ENCODE assay signal across 28 cellular contexts in genomic region chr2:23993736-23994269, GRCh38. TPM values are rescaled to one million over a fixed set of nuclear protein-coding genes. Genes with fewer than 3 reads are reported as not detected.
"Had no signal": no experiment of that assay in that cellular context is flagged by ENCODE, and none has a peak within 500 bp of the region (broad histone marks: within the 10 kb centered on the region; RNA-seq: fewer than 3 reads in every experiment).

No MANE protein-coding gene starts in this region.

- H3K4me1 ChIP-seq: Peyer's patch had no signal

- H3K27ac Mint-ChIP-seq: activated B cell treated with CpG ODN at 0.5 μM for 24 hours; activated CD4-positive, alpha-beta memory T cell treated with anti-CD3 and anti-CD28 coated beads for 36 hours; activated CD4-positive, alpha-beta T cell treated with anti-CD3 and anti-CD28 coated beads, Interleukin-2, amount 10 ng/mL, durations not matched to agents 7 days and 5 days; activated naive CD4-positive, alpha-beta T cell treated with anti-CD3 and anti-CD28 coated beads for 36 hours; activated naive CD8-positive, alpha-beta T cell; activated T-helper 17 cell treated with anti-CD3 and anti-CD28 coated beads, Interleukin-2, amount 50 U/mL, for 72 hours; T-helper 1 cell treated with Interleukin-12 subunit alpha and Interleukin-12 subunit beta and Interleukin-4 antibody, amounts not matched to agents 30 μg/mL and 1 μg/mL, for 36 hours had no signal

- ATAC-seq: activated T-helper 17 cell treated with anti-CD3 and anti-CD28 coated beads, Interleukin-2, amount 50 U/mL, for 72 hours; SK-N-SH treated with all-trans-retinoic acid at 6 μM for 48 hours had no signal

- H3K27me3 Mint-ChIP-seq: activated B cell treated with CpG ODN at 0.5 μM for 24 hours; activated CD4-positive, alpha-beta memory T cell treated with anti-CD3 and anti-CD28 coated beads for 36 hours; activated CD4-positive, alpha-beta T cell treated with anti-CD3 and anti-CD28 coated beads, Interleukin-2, amount 10 ng/mL, durations not matched to agents 7 days and 5 days; activated naive CD8-positive, alpha-beta T cell; activated T-helper 17 cell treated with anti-CD3 and anti-CD28 coated beads, Interleukin-2, amount 50 U/mL, for 72 hours had no signal

- H3K4me2 ChIP-seq: KMS-11 had no signal

- DNase-seq: activated B cell treated with CpG ODN at 0.5 μM for 24 hours; activated CD4-positive, alpha-beta memory T cell treated with anti-CD3 and anti-CD28 coated beads for 36 hours; activated CD4-positive, alpha-beta T cell treated with anti-CD3 and anti-CD28 coated beads, Interleukin-2, amount 10 ng/mL, durations not matched to agents 7 days and 5 days; activated CD8-positive, alpha-beta memory T cell treated with anti-CD3 and anti-CD28 coated beads for 24 hours; activated gamma-delta T cell; activated naive CD4-positive, alpha-beta T cell treated with anti-CD3 and anti-CD28 coated beads for 36 hours; activated T-cell treated with anti-CD3 and anti-CD28 coated beads for 4 hours; activated T-cell treated with anti-CD3 and anti-CD28 coated beads, Interleukin-2, amount 50 U/mL, for 48 hours; anterior cingulate cortex; cerebellar nuclear complex; MG63; NCI-H1105; NCI-H1436 treated with DMSO at 0.1 percent for 48 hours; NCI-H187; NCI-H2081; NCI-H510A treated with DMSO at 0.1 percent for 48 hours; NCI-H69; NK-92 treated with Interleukin-12 subunit alpha and Interleukin-12 subunit beta, amount 100 ng/mL, for 24 hours; Peyer's patch; SHP77; SW 1271 had no signal

- H3K27ac ChIP-seq: KMS-11, Peyer's patch, SJSA1 had no signal

- H3K4me3 Mint-ChIP-seq: activated B cell treated with CpG ODN at 0.5 μM for 24 hours; activated CD4-positive, alpha-beta memory T cell treated with anti-CD3 and anti-CD28 coated beads for 36 hours; activated CD4-positive, alpha-beta T cell treated with anti-CD3 and anti-CD28 coated beads, Interleukin-2, amount 10 ng/mL, durations not matched to agents 7 days and 5 days; activated naive CD4-positive, alpha-beta T cell treated with anti-CD3 and anti-CD28 coated beads for 36 hours; activated naive CD8-positive, alpha-beta T cell; activated T-helper 17 cell treated with anti-CD3 and anti-CD28 coated beads, Interleukin-2, amount 50 U/mL, for 72 hours; T-helper 1 cell treated with Interleukin-12 subunit alpha and Interleukin-12 subunit beta and Interleukin-4 antibody, amounts not matched to agents 30 μg/mL and 1 μg/mL, for 36 hours had no signal

- H3K9me3 ChIP-seq: MG63, Peyer's patch, SJSA1 had no signal

- H3K9me3 Mint-ChIP-seq: activated B cell treated with CpG ODN at 0.5 μM for 24 hours; activated CD4-positive, alpha-beta memory T cell treated with anti-CD3 and anti-CD28 coated beads for 36 hours; activated CD4-positive, alpha-beta T cell treated with anti-CD3 and anti-CD28 coated beads, Interleukin-2, amount 10 ng/mL, durations not matched to agents 7 days and 5 days; activated naive CD4-positive, alpha-beta T cell treated with anti-CD3 and anti-CD28 coated beads for 36 hours; activated T-helper 17 cell treated with anti-CD3 and anti-CD28 coated beads, Interleukin-2, amount 50 U/mL, for 72 hours; T-helper 1 cell treated with Interleukin-12 subunit alpha and Interleukin-12 subunit beta and Interleukin-4 antibody, amounts not matched to agents 30 μg/mL and 1 μg/mL, for 36 hours had no signal

- H3K4me1 Mint-ChIP-seq: activated B cell treated with CpG ODN at 0.5 μM for 24 hours; activated CD4-positive, alpha-beta T cell treated with anti-CD3 and anti-CD28 coated beads, Interleukin-2, amount 10 ng/mL, durations not matched to agents 7 days and 5 days; activated T-helper 17 cell treated with anti-CD3 and anti-CD28 coated beads, Interleukin-2, amount 50 U/mL, for 72 hours had no signal

- H3K4me3 ChIP-seq: MG63, Peyer's patch, SJSA1 had no signal

RNA-seq across cellular contexts. Expression of gene MFSD2B, which starts 16.1 kb away (rescaled TPM):
- total RNA-seq: activated B cell treated with CpG ODN at 0.5 μM for 24 hours; activated CD4-positive, alpha-beta T cell treated with anti-CD3 and anti-CD28 coated beads, Interleukin-2, amount 10 ng/mL, durations not matched to agents 7 days and 5 days; activated T-helper 17 cell treated with anti-CD3 and anti-CD28 coated beads, Interleukin-2, amount 50 U/mL, for 72 hours; cardiac septum; Peyer's patch; SJSA1 had no signal
